9 cellular contexts compared by ENCODE assay signal in the genomic region with DNA sequence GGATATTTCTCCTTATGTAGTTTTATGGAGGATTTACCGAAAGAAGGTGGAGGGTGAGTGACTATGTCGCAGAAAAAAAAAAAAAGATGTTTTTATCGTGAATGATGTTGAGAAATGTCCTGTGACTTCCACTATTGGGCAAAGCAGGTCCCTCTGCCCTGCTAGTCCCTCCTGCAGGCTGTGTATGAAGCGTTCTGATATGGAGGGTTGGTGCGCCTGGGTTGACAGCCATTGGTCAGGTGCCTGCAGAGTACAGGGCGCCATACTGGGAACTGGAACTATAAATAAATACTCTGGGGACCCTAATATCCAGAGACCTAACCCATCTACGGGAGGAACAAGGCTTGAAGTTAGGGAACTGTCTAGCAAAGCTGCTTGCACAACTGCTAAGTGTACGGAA. TPM values are rescaled to one million over a fixed set of nuclear protein-coding genes. Genes with fewer than 3 reads are reported as not detected.
DNase-seq lines count a peak whose midpoint lies in the region; ATAC-seq lines count a peak whose summit lies in the region.
"Had no signal": no experiment of that assay in that cellular context is flagged by ENCODE, and none has a peak within 500 bp of the region (broad histone marks: within the 10 kb centered on the region; RNA-seq: fewer than 3 reads in every experiment).

No MANE protein-coding gene starts in this region.

- ATAC-seq in activated CD8-positive, alpha-beta T cell treated with anti-CD3 and anti-CD28 coated beads, Interleukin-2, amount 10 ng/mL, durations not matched to agents 7 days and 5 days, result no peak

- CTCF ChIA-PET in activated naive CD4-positive, alpha-beta T cell treated with anti-CD3 and anti-CD28 coated beads for 36 hours (lab: Charles Lee), result interaction anchor here (0.5 to 2.2 kb wide), 6 partner anchors 11 to 1020 kb away, joined by 3 to 7 read pairs (median 4); no protein-coding TSS in a partner anchor
- CTCF ChIA-PET in activated CD8-positive, alpha-beta T cell treated with anti-CD3 and anti-CD28 coated beads, Interleukin-2, amount 10 ng/mL, durations not matched to agents 7 days and 5 days (lab: Charles Lee), result interaction anchor here (1.2 to 4.1 kb wide), 4 partner anchors 12 to 415 kb away, joined by 6 to 15 read pairs (median 9); no protein-coding TSS in a partner anchor

- no peaks in the 10 kb centered on the region for H3K27me3 Mint-ChIP-seq in activated naive CD4-positive, alpha-beta T cell treated with anti-CD3 and anti-CD28 coated beads for 36 hours (ENCODE audit: low read depth)
- H3K27me3 Mint-ChIP-seq in activated CD8-positive, alpha-beta T cell treated with anti-CD3 and anti-CD28 coated beads, Interleukin-2, amount 10 ng/mL, durations not matched to agents 7 days and 5 days (ENCODE audit: low read depth), result peaks cover 4% of the 10 kb centered on the region
- H3K27me3 Mint-ChIP-seq in immature natural killer cell (ENCODE audit: low read depth in 3 of 3), result peaks cover 9 to 17% (median 12%) of the 10 kb centered on the region in 3 donors

- peak overlapping the region; percentile 91 for H3K27ac ChIP-seq in thymus (ENCODE audit: low read depth)

- H3K4me3 Mint-ChIP-seq in activated naive CD4-positive, alpha-beta T cell treated with anti-CD3 and anti-CD28 coated beads for 36 hours, result peak overlapping the region; percentile 84
- H3K4me3 Mint-ChIP-seq in activated CD8-positive, alpha-beta T cell treated with anti-CD3 and anti-CD28 coated beads, Interleukin-2, amount 10 ng/mL, durations not matched to agents 7 days and 5 days, result peak overlapping the region; percentile 80
- peak overlapping the region; percentile 88 to 90 (median 89) for H3K4me3 Mint-ChIP-seq in immature natural killer cell

- H3K9me3 ChIP-seq in thymus (ENCODE audit: control insufficient read depth), result no peaks in the 10 kb centered on the region

- H3K36me3 ChIP-seq in thymus (ENCODE audit: control insufficient read depth, insufficient read depth), result peaks cover 8% of the 10 kb centered on the region

- intact Hi-C loops in activated naive CD4-positive, alpha-beta T cell treated with anti-CD3 and anti-CD28 coated beads for 36 hours (cut with micrococcal nuclease), result loop anchor here (5.0 to 10.0 kb wide), 3 partner anchors 686 to 991 kb away; partner anchors contain the start of genes BID and PEX26

- DNase-seq in activated naive CD4-positive, alpha-beta T cell treated with anti-CD3 and anti-CD28 coated beads for 36 hours, result peak; percentile 58
- no peak for DNase-seq in activated naive CD4-positive, alpha-beta T cell (lab: John Stamatoyannopoulos, UW)
- DNase-seq in activated CD8-positive, alpha-beta T cell treated with anti-CD3 and anti-CD28 coated beads, Interleukin-2, amount 10 ng/mL, durations not matched to agents 7 days and 5 days, result no peak
- DNase-seq in immature natural killer cell (no peak), NCI-H2196 treated with DMSO at 0.1 percent for 48 hours (lab: John Stamatoyannopoulos, UW; ENCODE audit: unreplicated experiment) (no peak), DMS153 (lab: John Stamatoyannopoulos, UW) (no peak), SW480 (ENCODE audit: low spot score) (no peak)
- DNase-seq: NCI-H446 treated with DMSO at 0.1 percent for 48 hours had no signal

- POLR2A ChIA-PET in activated CD8-positive, alpha-beta T cell treated with anti-CD3 and anti-CD28 coated beads, Interleukin-2, amount 10 ng/mL, durations not matched to agents 7 days and 5 days (lab: Charles Lee), result interaction anchor here (0.6 to 1.7 kb wide), 8 partner anchors 9 to 1023 kb away, joined by 3 to 5 read pairs (median 3); partner anchors contain the start of gene BCL2L13

- peaks cover 22% of the 10 kb centered on the region for H3K4me1 ChIP-seq in thymus (ENCODE audit: control insufficient read depth, insufficient read depth, low read length)

- peak overlapping the region; percentile 81 for H3K27ac Mint-ChIP-seq in activated naive CD4-positive, alpha-beta T cell treated with anti-CD3 and anti-CD28 coated beads for 36 hours
- peak overlapping the region; percentile 86 for H3K27ac Mint-ChIP-seq in activated CD8-positive, alpha-beta T cell treated with anti-CD3 and anti-CD28 coated beads, Interleukin-2, amount 10 ng/mL, durations not matched to agents 7 days and 5 days
- H3K27ac Mint-ChIP-seq in immature natural killer cell, result peak overlapping the region; percentile 42 to 91 (median 74)

- peak overlapping the region; percentile 95 for H3K4me3 ChIP-seq in thymus (ENCODE audit: low read length)

- H3K27me3 ChIP-seq in thymus (ENCODE audit: control insufficient read depth, insufficient read depth), result no peaks in the 10 kb centered on the region

- H3K36me3 Mint-ChIP-seq in activated naive CD4-positive, alpha-beta T cell treated with anti-CD3 and anti-CD28 coated beads for 36 hours (ENCODE audit: low read depth), result peaks cover 2% of the 10 kb centered on the region
- peaks cover 28% of the 10 kb centered on the region for H3K36me3 Mint-ChIP-seq in activated CD8-positive, alpha-beta T cell treated with anti-CD3 and anti-CD28 coated beads, Interleukin-2, amount 10 ng/mL, durations not matched to agents 7 days and 5 days (ENCODE audit: low read depth)
- peaks cover 0 to 4% (median 4%) of the 10 kb centered on the region in 3 donors for H3K36me3 Mint-ChIP-seq in immature natural killer cell

- peaks cover 53% of the 10 kb centered on the region for H3K4me1 Mint-ChIP-seq in activated naive CD4-positive, alpha-beta T cell treated with anti-CD3 and anti-CD28 coated beads for 36 hours (ENCODE audit: low read depth)
- peaks cover 60% of the 10 kb centered on the region for H3K4me1 Mint-ChIP-seq in activated CD8-positive, alpha-beta T cell treated with anti-CD3 and anti-CD28 coated beads, Interleukin-2, amount 10 ng/mL, durations not matched to agents 7 days and 5 days (ENCODE audit: low read depth)
- H3K4me1 Mint-ChIP-seq in immature natural killer cell, result peaks cover 56% of the 10 kb centered on the region in 2 donors

- no peaks in the 10 kb centered on the region for H3K9me3 Mint-ChIP-seq in activated naive CD4-positive, alpha-beta T cell treated with anti-CD3 and anti-CD28 coated beads for 36 hours
- H3K9me3 Mint-ChIP-seq in activated CD8-positive, alpha-beta T cell treated with anti-CD3 and anti-CD28 coated beads, Interleukin-2, amount 10 ng/mL, durations not matched to agents 7 days and 5 days (ENCODE audit: insufficient read depth), result no peaks in the 10 kb centered on the region
- H3K9me3 Mint-ChIP-seq in immature natural killer cell, result no peaks in the 10 kb centered on the region

- 88% methylated on average over 8 of the region's 8 CpGs for WGBS in thymus

RNA-seq across cellular contexts. Expression of gene IL17RA, which starts 1.5 kb away (rescaled TPM):
- total RNA-seq in activated naive CD4-positive, alpha-beta T cell treated with anti-CD3 and anti-CD28 coated beads for 36 hours, result 10 to 100 TPM; 10.2 to 10.7 TPM
- total RNA-seq in activated CD8-positive, alpha-beta T cell treated with anti-CD3 and anti-CD28 coated beads, Interleukin-2, amount 10 ng/mL, durations not matched to agents 7 days and 5 days, result 10 to 100 TPM; 41.7 to 43.4 TPM
- polyA plus RNA-seq in immature natural killer cell, result 10 to 100 TPM; 12.8 to 21.0 (median 14.6) TPM
- 11.3 TPM for polyA plus RNA-seq in thymus

RNA-seq across cellular contexts. Expression of gene TMEM121B, which starts 34.9 kb away (rescaled TPM):
- total RNA-seq in activated naive CD4-positive, alpha-beta T cell treated with anti-CD3 and anti-CD28 coated beads for 36 hours, result under 1 TPM; 0.19 to 0.22 TPM
- under 1 TPM; 0.11 to 0.18 TPM for total RNA-seq in activated CD8-positive, alpha-beta T cell treated with anti-CD3 and anti-CD28 coated beads, Interleukin-2, amount 10 ng/mL, durations not matched to agents 7 days and 5 days
- polyA plus RNA-seq in immature natural killer cell, result not detected
- 0.23 TPM for polyA plus RNA-seq in thymus
